8 cellular contexts compared by ENCODE assay signal in the genomic region with DNA sequence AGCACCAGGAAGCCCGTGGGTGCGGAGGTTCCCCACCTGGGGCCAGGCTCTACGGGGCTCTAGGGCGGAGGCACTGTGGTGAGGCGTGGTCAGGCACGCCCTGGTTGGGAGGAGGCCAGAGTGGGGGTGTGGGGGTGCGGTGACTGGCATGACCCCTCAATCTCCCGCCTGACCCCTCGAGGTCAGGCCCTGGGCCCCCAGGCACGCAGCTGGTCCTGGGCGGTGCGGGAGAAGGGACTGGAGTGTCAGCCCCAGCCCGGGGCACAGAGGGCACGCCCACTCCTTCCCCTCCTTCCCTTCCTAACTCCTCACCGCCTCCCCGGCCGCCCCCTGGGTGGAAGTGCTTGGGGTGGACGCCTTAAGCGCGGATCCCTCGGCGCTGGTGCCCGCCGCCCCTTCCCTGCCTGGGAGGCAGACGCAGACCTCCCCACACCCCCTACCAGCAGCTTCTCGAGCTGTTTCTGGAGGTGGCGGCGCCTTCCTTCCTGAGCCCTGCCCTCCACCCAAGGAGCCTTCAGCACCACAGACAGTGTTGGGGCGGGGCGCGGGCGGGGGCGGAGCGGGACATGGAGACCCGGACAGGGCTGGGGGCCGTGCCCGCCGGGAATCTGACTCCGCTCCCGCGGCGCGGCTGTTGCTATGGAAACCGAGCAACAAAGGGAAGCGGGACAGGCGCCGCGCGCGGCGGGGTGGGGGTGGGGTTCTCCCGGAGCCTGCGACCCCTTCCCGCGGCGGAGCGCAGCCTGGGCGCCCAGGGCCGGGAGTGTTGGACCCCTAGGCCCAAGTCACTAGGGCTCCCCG. TPM values are rescaled to one million over a fixed set of nuclear protein-coding genes. Genes with fewer than 3 reads are reported as not detected.
DNase-seq lines count a peak whose midpoint lies in the region; ATAC-seq and TF ChIP-seq lines count a peak whose summit lies in the region.

No MANE protein-coding gene starts in this region.

- no peaks in the 10 kb centered on the region for H3K27me3 Mint-ChIP-seq in CD4-positive, alpha-beta memory T cell
- H3K27me3 Mint-ChIP-seq in naive thymus-derived CD4-positive, alpha-beta T cell = peaks cover 0 to 24% (median 0%) of the 10 kb centered on the region in 5 donors

- intact Hi-C loops in CD4-positive, alpha-beta memory T cell (cut with micrococcal nuclease) = loop anchor here (2.0 kb wide), 1 partner anchor 17 kb away; a partner anchor contains a TSS
- intact Hi-C loops in naive thymus-derived CD4-positive, alpha-beta T cell (cut with micrococcal nuclease) = loop anchor here (1.0 to 2.0 kb wide), 4 partner anchors 17 to 55 kb away; a partner anchor contains a TSS
- intact Hi-C loops in thyroid gland (cut with DNase I) = loop anchor here (10.0 kb wide), 1 partner anchor 399 kb away; no protein-coding TSS in a partner anchor

- ATAC-seq in naive thymus-derived CD4-positive, alpha-beta T cell = peak; percentile 71
- no peak for ATAC-seq in GM18517 (IDR thresholded peaks at IDR 0.05; ENCODE audit: unreplicated experiment)

- H3K27ac Mint-ChIP-seq in CD4-positive, alpha-beta memory T cell = peak overlapping the region; percentile 41 to 86 (median 62)
- H3K27ac Mint-ChIP-seq in naive thymus-derived CD4-positive, alpha-beta T cell = peak overlapping the region in 2 of 9 donors; percentile 19 to 23

- H3K36me3 Mint-ChIP-seq in CD4-positive, alpha-beta memory T cell = peaks cover 0 to 2% of the 10 kb centered on the region in 2 donors
- peaks cover 0 to 4% (median 0%) of the 10 kb centered on the region in 5 donors for H3K36me3 Mint-ChIP-seq in naive thymus-derived CD4-positive, alpha-beta T cell

- H3K27ac ChIP-seq in CD4-positive, alpha-beta memory T cell (ENCODE audit: low read depth, low read length) = peak overlapping the region; percentile 66
- peak overlapping the region; percentile 45 for H3K27ac ChIP-seq in naive thymus-derived CD4-positive, alpha-beta T cell (ENCODE audit: low read depth, low read length)
- peak overlapping the region; percentile 67 to 87 (median 83) for H3K27ac ChIP-seq in thyroid gland

- H3K4me1 ChIP-seq in CD4-positive, alpha-beta memory T cell (ENCODE audit: insufficient read depth, low read length) = peaks cover 38% of the 10 kb centered on the region
- peaks cover 7 to 34% of the 10 kb centered on the region in 2 donors for H3K4me1 ChIP-seq in naive thymus-derived CD4-positive, alpha-beta T cell (ENCODE audit: control insufficient read depth in 2 of 2, insufficient read depth in 2 of 2, low read length in 2 of 2)
- H3K4me1 ChIP-seq in thyroid gland = peaks cover 65 to 66% of the 10 kb centered on the region in 2 donors

- POLR2A ChIA-PET in CD4-positive, alpha-beta memory T cell (lab: Charles Lee; ENCODE audit: partially characterized antibody) = interaction anchor here (0.7 to 6.3 kb wide), 6 partner anchors 9 to 70 kb away, joined by 3 to 47 read pairs (median 5); a partner anchor contains a TSS
- POLR2A ChIA-PET in naive thymus-derived CD4-positive, alpha-beta T cell (lab: Charles Lee) = interaction anchor here (1.0 kb wide), 1 partner anchor 16 kb away, joined by 5 read pairs; no protein-coding TSS in a partner anchor

- peak; percentile 68 to 92 (median 71) for DNase-seq in CD4-positive, alpha-beta memory T cell
- DNase-seq in HuH-7 (ENCODE audit: low spot score) (peak; percentile 77), fibroblast of peridontal ligament (ENCODE audit: extremely low read depth) (peak; percentile 44), thyroid gland (peak; percentile 97 to 99)
- DNase-seq in activated effector memory CD4-positive, alpha-beta T cell treated with anti-CD3 and anti-CD28 coated beads, Interleukin-2, amount 50 U/mL, for 16 hours = peak; percentile 91
- peak in 7 of 9 donors; percentile 55 to 83 (median 61) for DNase-seq in naive thymus-derived CD4-positive, alpha-beta T cell

- peaks cover 0 to 2% (median 0%) of the 10 kb centered on the region in 8 donors for H3K9me3 Mint-ChIP-seq in CD4-positive, alpha-beta memory T cell
- peaks cover 0 to 4% (median 0%) of the 10 kb centered on the region in 11 donors for H3K9me3 Mint-ChIP-seq in naive thymus-derived CD4-positive, alpha-beta T cell

- peak overlapping the region; percentile 69 to 86 (median 76) for H3K4me3 Mint-ChIP-seq in CD4-positive, alpha-beta memory T cell
- H3K4me3 Mint-ChIP-seq in naive thymus-derived CD4-positive, alpha-beta T cell = peak overlapping the region; percentile 64 to 83 (median 75)

- CTCF ChIA-PET in CD4-positive, alpha-beta memory T cell (lab: Charles Lee; ENCODE audit: partially characterized antibody) = interaction anchor here (1.0 kb wide), 1 partner anchor 16 kb away, joined by 3 read pairs; no protein-coding TSS in a partner anchor
- CTCF ChIA-PET in naive thymus-derived CD4-positive, alpha-beta T cell (lab: Charles Lee) = interaction anchor here (3.9 kb wide), 1 partner anchor 16 kb away, joined by 12 read pairs; no protein-coding TSS in a partner anchor

- H3K4me3 ChIP-seq in CD4-positive, alpha-beta memory T cell (ENCODE audit: low read length in 2 of 2) = peak overlapping the region; percentile 36 to 61
- H3K4me3 ChIP-seq in naive thymus-derived CD4-positive, alpha-beta T cell (ENCODE audit: low read length) = peak overlapping the region; percentile 26
- H3K4me3 ChIP-seq in thyroid gland (replicated peaks in 1 of 3) = peak overlapping the region in 1 of 3 donors; percentile 52

- TF ChIP-seq POLR2A in thyroid gland (IDR thresholded peaks at IDR 0.05) = peak in 1 of 2 donors; percentile 7

- H3K27me3 ChIP-seq in CD4-positive, alpha-beta memory T cell (ENCODE audit: insufficient read depth, low read length) = no peaks in the 10 kb centered on the region
- no peaks in the 10 kb centered on the region for H3K27me3 ChIP-seq in naive thymus-derived CD4-positive, alpha-beta T cell (ENCODE audit: control insufficient read depth in 2 of 2, insufficient read depth in 2 of 2, low read length in 2 of 2)
- no peaks in the 10 kb centered on the region for H3K27me3 ChIP-seq in thyroid gland

- no peaks in the 10 kb centered on the region for H3K36me3 ChIP-seq in CD4-positive, alpha-beta memory T cell (ENCODE audit: insufficient read depth, low read length)
- H3K36me3 ChIP-seq in naive thymus-derived CD4-positive, alpha-beta T cell (ENCODE audit: control insufficient read depth in 2 of 3, insufficient read depth in 3 of 3, low read length in 3 of 3) = peaks cover 0 to 7% (median 0%) of the 10 kb centered on the region in 3 experiments
- no peaks in the 10 kb centered on the region for H3K36me3 ChIP-seq in thyroid gland

- H3K4me1 Mint-ChIP-seq in CD4-positive, alpha-beta memory T cell = peaks cover 7 to 24% (median 12%) of the 10 kb centered on the region in 4 donors
- peaks cover 5 to 12% (median 7%) of the 10 kb centered on the region in 7 donors for H3K4me1 Mint-ChIP-seq in naive thymus-derived CD4-positive, alpha-beta T cell

- 0 to 3% methylated on average over 12 to 26 of the region's 60 CpGs for WGBS in thyroid gland, 2 donors

- H3K9me3 ChIP-seq in CD4-positive, alpha-beta memory T cell (ENCODE audit: control insufficient read depth in 1 of 2, low read length in 2 of 2) = no peaks in the 10 kb centered on the region
- H3K9me3 ChIP-seq in naive thymus-derived CD4-positive, alpha-beta T cell (ENCODE audit: control insufficient read depth in 2 of 3, low read length in 3 of 3) = no peaks in the 10 kb centered on the region
- no peaks in the 10 kb centered on the region for H3K9me3 ChIP-seq in thyroid gland

- no peak for TF ChIP-seq CTCF in thyroid gland (IDR thresholded peaks at IDR 0.05)

TF ChIP-seq in PFSK-1, 5 proteins besides CTCF, POLR2A, EP300 and RAD21 (continues in another document):
- TF ChIP-seq POLR2AphosphoS5 (IDR thresholded peaks at IDR 0.05; ENCODE audit: low read depth, low read length) = no peak

RNA-seq across cellular contexts. Expression of a gene that starts 0.7 kb away (rescaled TPM):
- 10 to 100 TPM; 12.1 to 13.0 TPM for total RNA-seq in CD4-positive, alpha-beta memory T cell
- 100 to 1,000 TPM in 1 of 2 donors, 10 to 100 TPM in 1; 84.5 to 256 TPM for polyA plus RNA-seq in CD4-positive, alpha-beta memory T cell
- polyA plus RNA-seq in PFSK-1 (2012; ENCODE audit: insufficient read length, low read depth) = 256 TPM
- 10 to 100 TPM in 2 of 5 experiments, 1 to 10 TPM in 2, under 1 TPM in 1; 0.65 to 55.4 (median 6.6) TPM for total RNA-seq in naive thymus-derived CD4-positive, alpha-beta T cell
- 100 to 1,000 TPM in 1 of 2 donors, 10 to 100 TPM in 1; 69.1 to 180 TPM for polyA plus RNA-seq in naive thymus-derived CD4-positive, alpha-beta T cell
- 100 to 1,000 TPM; 101 to 160 (median 136) TPM for total RNA-seq in thyroid gland

RNA-seq across cellular contexts. Expression of a gene that starts 12.8 kb away (rescaled TPM):
- 100 to 1,000 TPM; 276 to 290 TPM for total RNA-seq in CD4-positive, alpha-beta memory T cell
- polyA plus RNA-seq in CD4-positive, alpha-beta memory T cell = 1,000 to 10,000 TPM; 1,440 to 2,028 TPM
- polyA plus RNA-seq in PFSK-1 (2012; ENCODE audit: insufficient read length, low read depth) = 1.0 TPM
- 100 to 1,000 TPM in 4 of 5 experiments, 10 to 100 TPM in 1; 94.4 to 517 (median 192) TPM for total RNA-seq in naive thymus-derived CD4-positive, alpha-beta T cell
- polyA plus RNA-seq in naive thymus-derived CD4-positive, alpha-beta T cell = 100 to 1,000 TPM; 463 to 787 TPM
- total RNA-seq in thyroid gland = 10 to 100 TPM in 3 of 4 donors, 1 to 10 TPM in 1; 6.0 to 30.8 (median 18.5) TPM

RNA-seq across cellular contexts. Expression of a gene that starts 17.2 kb away (rescaled TPM):
- 10 to 100 TPM; 25.4 to 30.2 TPM for total RNA-seq in CD4-positive, alpha-beta memory T cell
- polyA plus RNA-seq in CD4-positive, alpha-beta memory T cell = 10 to 100 TPM; 10.2 to 10.4 TPM
- 16.1 TPM for polyA plus RNA-seq in PFSK-1 (2012; ENCODE audit: insufficient read length, low read depth)
- total RNA-seq in naive thymus-derived CD4-positive, alpha-beta T cell = 100 to 1,000 TPM in 1 of 5 experiments, 10 to 100 TPM in 4; 19.7 to 294 (median 31.3) TPM
- polyA plus RNA-seq in naive thymus-derived CD4-positive, alpha-beta T cell = 10 to 100 TPM; 10.4 to 14.9 TPM
- total RNA-seq in thyroid gland = 10 to 100 TPM in 2 of 4 donors, 1 to 10 TPM in 2; 3.4 to 13.9 (median 8.5) TPM

RNA-seq across cellular contexts. Expression of a gene that starts 52.5 kb away (rescaled TPM):
- 1 to 10 TPM; 5.4 to 6.3 TPM for total RNA-seq in CD4-positive, alpha-beta memory T cell
- 1 to 10 TPM; 6.6 to 9.5 TPM for polyA plus RNA-seq in CD4-positive, alpha-beta memory T cell
- polyA plus RNA-seq in PFSK-1 (2012; ENCODE audit: insufficient read length, low read depth) = 4.1 TPM
- total RNA-seq in naive thymus-derived CD4-positive, alpha-beta T cell = 1 to 10 TPM in 4 of 5 experiments, under 1 TPM in 1; 0.83 to 5.7 (median 3.7) TPM
- 1 to 10 TPM; 2.5 to 4.0 TPM for polyA plus RNA-seq in naive thymus-derived CD4-positive, alpha-beta T cell
- total RNA-seq in thyroid gland = 10 to 100 TPM in 3 of 4 donors, 1 to 10 TPM in 1; 9.3 to 19.1 (median 15.2) TPM

RNA-seq across cellular contexts. Expression of a gene that starts 54.2 kb away (rescaled TPM):
- total RNA-seq in CD4-positive, alpha-beta memory T cell = 100 to 1,000 TPM; 122 to 123 TPM
- 1 to 10 TPM; 1.5 to 6.0 TPM for polyA plus RNA-seq in CD4-positive, alpha-beta memory T cell
- 202 TPM for polyA plus RNA-seq in PFSK-1 (2012; ENCODE audit: insufficient read length, low read depth)
- 100 to 1,000 TPM; 117 to 132 (median 125) TPM for total RNA-seq in naive thymus-derived CD4-positive, alpha-beta T cell
- 1 to 10 TPM; 2.8 to 5.2 TPM for polyA plus RNA-seq in naive thymus-derived CD4-positive, alpha-beta T cell
- total RNA-seq in thyroid gland = 100 to 1,000 TPM in 2 of 4 donors, 10 to 100 TPM in 2; 66.2 to 111 (median 90.0) TPM

Comparison
In these comparisons a context has a peak if more than half of its experiments do, and no peak if none do; other contexts are left out.
1. DNase-seq: peak in every context shown above with its lines; median percentile 98 in thyroid gland; 91 in activated effector memory CD4-positive, alpha-beta T cell treated with anti-CD3 and anti-CD28 coated beads, Interleukin-2, amount 50 U/mL, for 16 hours; 77 in HuH-7; 71 in CD4-positive, alpha-beta memory T cell; 61 in naive thymus-derived CD4-positive, alpha-beta T cell; 44 in fibroblast of peridontal ligament.